In the genomic region with DNA sequence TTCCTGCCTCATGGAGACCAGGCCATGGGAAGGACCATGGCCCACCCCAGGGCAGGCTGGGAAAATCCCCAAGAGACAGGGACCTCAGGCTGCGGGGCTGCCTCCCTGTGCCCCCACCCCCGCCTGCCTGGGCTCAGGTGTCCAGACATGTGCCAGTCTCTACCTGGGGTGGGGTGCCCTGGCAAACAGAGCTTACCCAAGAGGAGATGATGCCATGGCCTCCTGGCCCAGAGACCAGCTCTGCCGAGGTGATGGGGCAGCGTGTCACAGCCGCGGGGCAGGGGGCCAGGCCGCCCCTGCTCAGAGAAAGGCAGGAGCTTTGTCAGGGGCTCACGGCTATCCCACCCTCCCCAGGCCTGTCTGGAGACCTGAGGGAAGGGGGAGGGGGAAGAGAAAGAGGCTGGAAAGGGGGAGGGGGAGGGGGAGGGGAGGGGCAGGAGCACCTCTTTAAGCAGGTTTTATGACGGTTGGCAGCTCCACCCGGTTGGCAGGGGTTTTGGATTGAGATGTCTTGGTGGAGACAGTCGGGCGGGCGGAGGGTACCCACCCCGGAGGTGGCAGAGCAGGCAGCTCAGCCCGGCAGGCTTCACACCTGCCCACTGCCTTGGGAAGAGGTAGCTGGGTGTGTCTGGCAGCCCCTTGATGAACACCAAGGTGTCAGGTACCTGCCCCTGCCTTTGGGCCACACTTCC, we compare ENCODE assay signal across 18 cellular contexts.
DNase-seq lines count a peak whose midpoint lies in the region; ATAC-seq and TF ChIP-seq lines count a peak whose summit lies in the region.
"Had no signal": no experiment of that assay in that cellular context is flagged by ENCODE, and none has a peak within 500 bp of the region (broad histone marks: within the 10 kb centered on the region; RNA-seq: fewer than 3 reads in every experiment).

No MANE protein-coding gene starts in this region.

- no peak overlapping the region for H3K4me3 Mint-ChIP-seq in WTC11
- no peak overlapping the region for H3K4me3 Mint-ChIP-seq in progenitor cell of endocrine pancreas (ENCODE audit: low read depth)
- H3K4me3 Mint-ChIP-seq: IgD-negative memory B cell; T-helper 1 cell treated with Interleukin-12 subunit alpha and Interleukin-12 subunit beta and Interleukin-4 antibody, amounts not matched to agents 30 μg/mL and 1 μg/mL, for 36 hours had no signal

- no peak overlapping the region for H4K8ac ChIP-seq in neuronal stem cell (ENCODE audit: low read depth, low read length)

- DNase-seq in NCI-H1417 (lab: John Stamatoyannopoulos, UW) (peak in 2 of 3 experiments; percentile 6 to 8), NCI-H1417 treated with DMSO at 0.1 percent for 48 hours (lab: John Stamatoyannopoulos, UW) (no peak), GM13976 (ENCODE audit: low spot score) (peak; percentile 27), WTC11 (ENCODE audit: low spot score) (no peak), neuronal stem cell (ENCODE audit: low spot score) (no peak), heart right ventricle (no peak), GM19238 (ENCODE audit: insufficient read length, low spot score) (no peak), progenitor cell of endocrine pancreas (ENCODE audit: low spot score, unreplicated experiment) (no peak)
- DNase-seq: GF-D8, NCI-H1048, NCI-H1436, NCI-H187, NCI-H2081 treated with DMSO at 0.1 percent for 48 hours, NCI-H510A, SK-N-SH, SW 1271 had no signal

- H3K14ac ChIP-seq in neuronal stem cell (ENCODE audit: low read length), result peak overlapping the region; percentile 40

- H3K4me3 ChIP-seq in neuronal stem cell (ENCODE audit: low read length in 2 of 2) (no peak overlapping the region), heart right ventricle (no peak overlapping the region)

- H2BK15ac ChIP-seq in neuronal stem cell (ENCODE audit: low read length), result peak overlapping the region; percentile 94

- ATAC-seq in WTC11 (no peak), heart right ventricle (no peak)

- H3K4me2 ChIP-seq in neuronal stem cell (ENCODE audit: insufficient read depth, low read length, poor library complexity, severe bottlenecking), result no peak overlapping the region
- H3K4me2 ChIP-seq: SK-N-SH had no signal

- H3K27me3 ChIP-seq in neuronal stem cell (ENCODE audit: control insufficient read depth in 3 of 3, insufficient read depth in 3 of 3, low read depth in 1 of 3, low read length in 3 of 3) (peaks cover 0 to 44% (median 0%) of the 10 kb centered on the region in 3 experiments), heart right ventricle (peaks cover 0 to 61% (median 43%) of the 10 kb centered on the region in 7 donors)

- no CpG with 5 or more reads among the region's 15 CpGs for WGBS in neuronal stem cell (ENCODE audit: extremely low coverage in 2 of 2, insufficient read length in 2 of 2, insufficient replicate concordance in 1 of 2), 2 donors
- WGBS in heart right ventricle, 2 donors, result 57 to 62% methylated on average over 15 of the region's 15 CpGs

- intact Hi-C loops in heart right ventricle (cut with DNase I), result no loop called here

- H3K23ac ChIP-seq in neuronal stem cell (ENCODE audit: low read depth, low read length, poor library complexity), result peak overlapping the region; percentile 57

- H2BK5ac ChIP-seq in neuronal stem cell (ENCODE audit: low read length), result peak overlapping the region; percentile 62

- H3K27me3 Mint-ChIP-seq in WTC11 (ENCODE audit: low read depth), result peaks cover 3% of the 10 kb centered on the region; the same call in 1 of the 2 replicates
- H3K27me3 Mint-ChIP-seq in progenitor cell of endocrine pancreas, result peaks cover 17% of the 10 kb centered on the region

- no peak overlapping the region for H3K9ac ChIP-seq in neuronal stem cell (ENCODE audit: low read depth, low read length, poor library complexity)
- H3K9ac ChIP-seq: SK-N-SH had no signal

- no peak overlapping the region for H4K91ac ChIP-seq in neuronal stem cell (ENCODE audit: low read depth, low read length, poor library complexity)

- peak overlapping the region; percentile 91 for H2AK5ac ChIP-seq in neuronal stem cell (ENCODE audit: low read depth, low read length)

- H3K36me3 Mint-ChIP-seq in WTC11, result peaks cover 5% of the 10 kb centered on the region
- peaks cover 1% of the 10 kb centered on the region for H3K36me3 Mint-ChIP-seq in progenitor cell of endocrine pancreas (ENCODE audit: insufficient read depth)
- H3K36me3 Mint-ChIP-seq: IgD-negative memory B cell had no signal

- H3K4me1 Mint-ChIP-seq in WTC11 (0 out of 2 replicates have a peak, but pooled peaks cover 12% of the 10 kb centered on the region), progenitor cell of endocrine pancreas (ENCODE audit: low read depth) (no peaks in the 10 kb centered on the region)

- H3K4me1 ChIP-seq in neuronal stem cell (ENCODE audit: control insufficient read depth in 2 of 2, insufficient read depth in 1 of 2, low read depth in 1 of 2, low read length in 2 of 2) (peaks cover 4 to 13% of the 10 kb centered on the region in 2 donors), heart right ventricle (peaks cover 0 to 20% (median 9%) of the 10 kb centered on the region in 9 donors)

- no peak overlapping the region for H2AFZ ChIP-seq in neuronal stem cell (ENCODE audit: low read length)

- no peak overlapping the region for H2BK120ac ChIP-seq in neuronal stem cell (ENCODE audit: low read depth, low read length)

- H3K9me3 Mint-ChIP-seq in WTC11 (peaks cover 18% of the 10 kb centered on the region), progenitor cell of endocrine pancreas (ENCODE audit: low read depth) (peaks cover 5% of the 10 kb centered on the region)

- POLR2A ChIA-PET in WTC11 (lab: Charles Lee), result no interaction called here

- H3K36me3 ChIP-seq in neuronal stem cell (replicated peaks in 1 of 2; ENCODE audit: control insufficient read depth in 2 of 2, insufficient read depth in 2 of 2, low read length in 2 of 2) (no peaks in the 10 kb centered on the region), heart right ventricle (no peaks in the 10 kb centered on the region)

- in situ Hi-C loops in GM13976 (cut with MboI; ENCODE audit: low sequenced_read_pairs, unreplicated experiment), result no loop called here

- CTCF ChIA-PET in WTC11 (lab: Charles Lee), result interaction anchor here (0.6 to 2.5 kb wide), 2 partner anchors 145 to 173 kb away, joined by 4 to 15 read pairs; no protein-coding TSS in a partner anchor

- H3K79me1 ChIP-seq in neuronal stem cell (ENCODE audit: low read depth, low read length), result no peaks in the 10 kb centered on the region

- peak overlapping the region; percentile 76 for H3K18ac ChIP-seq in neuronal stem cell (ENCODE audit: low read length)

- TF ChIP-seq CTCF in GM13976 (IDR thresholded peaks at IDR 0.05; ENCODE audit: borderline replicate concordance, control extremely low read depth, extremely low read depth, insufficient read depth, missing control alignments) (no peak), WTC11 (IDR thresholded peaks at IDR 0.05) (no peak), heart right ventricle (IDR thresholded peaks at IDR 0.05) (no peak), progenitor cell of endocrine pancreas (IDR thresholded peaks at IDR 0.05; ENCODE audit: unreplicated experiment) (no peak)

- H3K4ac ChIP-seq in neuronal stem cell (ENCODE audit: low read length), result peak overlapping the region; percentile 93

- H3K27ac ChIP-seq in neuronal stem cell (replicated peaks; ENCODE audit: low read length) (no peak overlapping the region), heart right ventricle (no peak overlapping the region)

- no peaks in the 10 kb centered on the region for H3K9me3 ChIP-seq in neuronal stem cell (replicated peaks in 1 of 2; ENCODE audit: control insufficient read depth in 2 of 2, insufficient read depth in 1 of 2, low read depth in 1 of 2, low read length in 2 of 2)
- no peaks in the 10 kb centered on the region for H3K9me3 ChIP-seq in heart right ventricle
- H3K9me3 ChIP-seq: SK-N-SH had no signal

- H2BK12ac ChIP-seq in neuronal stem cell (ENCODE audit: low read length), result peak overlapping the region; percentile 81

- H3K27ac Mint-ChIP-seq in WTC11 (no peak overlapping the region), progenitor cell of endocrine pancreas (no peak overlapping the region)
- H3K27ac Mint-ChIP-seq: T-helper 1 cell treated with Interleukin-12 subunit alpha and Interleukin-12 subunit beta and Interleukin-4 antibody, amounts not matched to agents 30 μg/mL and 1 μg/mL, for 36 hours had no signal

TF ChIP-seq in WTC11, 78 proteins besides CTCF, POLR2A, EP300 and RAD21:
- no peak for TF ChIP-seq GTF2I (CRISPR knock-in tag; conservative IDR thresholded peaks at IDR 0.05)
- TF ChIP-seq ZNF219 (CRISPR knock-in tag; IDR thresholded peaks at IDR 0.05; ENCODE audit: borderline replicate concordance), result 0 out of 2 replicates have a peak, but pooled peaks have one; percentile 14

Comparison
In these comparisons a context has a peak if more than half of its experiments do, and no peak if none do; other contexts are left out.
1. DNase-seq: peak in NCI-H1417 (2 of 3) and GM13976 (single experiment); none in NCI-H1417 treated with DMSO at 0.1 percent for 48 hours (single experiment), WTC11 (single experiment), neuronal stem cell (single experiment), heart right ventricle (0 of 2), GM19238 (single experiment) and progenitor cell of endocrine pancreas (single experiment).